13 cellular contexts compared by ENCODE assay signal in the genomic region with DNA sequence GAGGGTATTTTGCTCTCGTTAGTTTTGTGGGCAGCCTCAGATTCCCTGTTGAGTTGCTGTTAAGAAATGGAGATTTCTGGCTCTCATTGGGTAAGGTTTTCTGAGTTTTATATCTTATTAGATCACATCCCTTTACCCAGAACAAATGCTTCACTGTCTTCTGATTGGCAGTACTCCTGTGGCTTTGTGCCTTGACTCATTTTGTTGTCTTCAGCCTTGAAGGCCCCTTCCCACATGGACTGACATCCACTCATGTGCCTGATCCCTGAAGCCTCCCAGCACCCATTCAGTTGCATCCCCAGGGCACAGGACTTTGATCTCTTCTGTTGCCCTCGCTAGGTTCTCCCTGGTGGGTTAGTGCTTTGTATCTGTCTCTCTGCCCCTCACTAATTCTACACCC.
"Had no signal": no experiment of that assay in that cellular context is flagged by ENCODE, and none has a peak within 500 bp of the region (broad histone marks: within the 10 kb centered on the region; RNA-seq: fewer than 3 reads in every experiment).

No MANE protein-coding gene starts in this region.

- DNase-seq: activated CD4-positive, alpha-beta T cell treated with anti-CD3 and anti-CD28 coated beads, Interleukin-2, amount 50 U/mL, for 48 hours; activated naive CD4-positive, alpha-beta T cell; activated naive CD8-positive, alpha-beta T cell treated with anti-CD3 and anti-CD28 coated beads, Interleukin-2, amount 10 ng/mL, durations not matched to agents 7 days and 5 days; brain microvascular endothelial cell; erythroblast; hippocampal formation; kidney; left ventricle myocardium superior; mesendoderm; nephron progenitor cell; SHP77; stimulated activated CD4-positive, alpha-beta T cell treated with anti-CD3 and anti-CD28 coated beads, Interleukin-2, amount 100 ng/mL, for 24 hours; WERI-Rb-1 had no signal

- H3K27ac ChIP-seq: brain microvascular endothelial cell, WERI-Rb-1 had no signal

- H3K27me3 ChIP-seq: brain microvascular endothelial cell had no signal
